Comparison of ENCODE assay signal across 14 cellular contexts in the genomic region with DNA sequence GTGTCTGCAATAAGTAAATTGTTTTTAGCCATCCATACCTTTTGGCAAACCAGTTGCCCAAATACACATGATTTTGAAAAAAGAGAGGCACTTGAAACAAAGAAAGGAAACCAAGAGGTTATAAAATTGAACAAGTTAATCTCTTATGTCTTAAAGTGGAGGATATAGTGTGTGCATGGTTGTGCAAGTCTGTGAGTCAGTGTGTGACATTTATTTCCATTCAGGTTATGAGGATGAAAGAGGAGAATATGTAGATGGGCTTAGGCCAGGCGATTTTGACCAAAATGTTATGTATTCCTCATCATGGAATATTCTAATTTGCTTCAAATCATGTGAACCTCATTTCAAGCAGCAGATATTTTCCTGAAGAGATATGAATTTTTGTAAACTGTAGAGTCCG.
A peak's percentile ranks its signal among the peaks of the same experiment; 100 is the strongest.
DNase-seq lines count a peak whose midpoint lies in the region; ATAC-seq and TF ChIP-seq lines count a peak whose summit lies in the region.
"Had no signal": no experiment of that assay in that cellular context is flagged by ENCODE, and none has a peak within 500 bp of the region (broad histone marks: within the 10 kb centered on the region; RNA-seq: fewer than 3 reads in every experiment).

No MANE protein-coding gene starts in this region.

- H3K9me3 Mint-ChIP-seq in Caco-2 (ENCODE audit: unreplicated experiment): no peaks in the 10 kb centered on the region

- no peak overlapping the region for H3K27ac Mint-ChIP-seq in Caco-2 (ENCODE audit: unreplicated experiment)
- H3K27ac Mint-ChIP-seq: activated CD4-positive, alpha-beta T cell treated with anti-CD3 and anti-CD28 coated beads, Interleukin-2, amount 10 ng/mL, durations not matched to agents 7 days and 5 days; stimulated activated effector memory CD8-positive, alpha-beta T cell treated with anti-CD3 and anti-CD28 coated beads, Interleukin-12 subunit alpha, Interleukin-12 subunit beta, amount 100 ng/mL, for 72 hours had no signal

- no peak overlapping the region for H3K4me3 ChIP-seq in right atrium auricular region
- no peak overlapping the region for H3K4me3 ChIP-seq in fibroblast of pulmonary artery (replicated peaks; ENCODE audit: low read depth, low read length)
- peak overlapping the region; percentile 15 to 27 (median 18) for H3K4me3 ChIP-seq in gastrocnemius medialis
- no peak overlapping the region for H3K4me3 ChIP-seq in Caco-2 (ENCODE audit: low read depth, low read length)
- H3K4me3 ChIP-seq: K562 had no signal

- ATAC-seq in gastrocnemius medialis: no peak
- ATAC-seq: K562; stimulated activated effector memory CD8-positive, alpha-beta T cell treated with anti-CD3 and anti-CD28 coated beads, Interleukin-12 subunit alpha, Interleukin-12 subunit beta, amount 100 ng/mL, for 72 hours had no signal

- H3K27ac ChIP-seq in right atrium auricular region (peak overlapping the region; percentile 9 to 76), gastrocnemius medialis (peak overlapping the region; percentile 92 to 98 (median 94))

- H3K36me3 ChIP-seq in right atrium auricular region: no peaks in the 10 kb centered on the region
- H3K36me3 ChIP-seq in gastrocnemius medialis: no peaks in the 10 kb centered on the region
- H3K36me3 ChIP-seq in Caco-2 (ENCODE audit: control insufficient read depth, insufficient read depth, low read length): no peaks in the 10 kb centered on the region

- no peak for TF ChIP-seq POLR2A in gastrocnemius medialis (IDR thresholded peaks at IDR 0.05)

- no peaks in the 10 kb centered on the region for H3K27me3 ChIP-seq in right atrium auricular region
- no peaks in the 10 kb centered on the region for H3K27me3 ChIP-seq in gastrocnemius medialis
- H3K27me3 ChIP-seq in Caco-2 (replicated peaks; ENCODE audit: control insufficient read depth, insufficient read depth, low read length): no peaks in the 10 kb centered on the region

- no TSS peak for BruUV-seq in Caco-2 (replicated peaks; lab: Mats Ljungman, UMichigan)

- CTCF ChIA-PET in Caco-2 (lab: Charles Lee): no interaction called here

- H3K27me3 Mint-ChIP-seq in Caco-2 (ENCODE audit: insufficient read depth, unreplicated experiment): no peaks in the 10 kb centered on the region

- no peak for DNase-seq in right atrium auricular region (ENCODE audit: low spot score)
- no peak for DNase-seq in cardiac septum (ENCODE audit: low spot score)
- DNase-seq in fibroblast of pulmonary artery (ENCODE audit: low read depth): peak; percentile 39
- DNase-seq in gastrocnemius medialis: no peak
- DNase-seq in T-helper 9 cell: no peak
- DNase-seq in Caco-2: no peak
- DNase-seq in A172 (ENCODE audit: low spot score): no peak
- DNase-seq in DMS114 treated with DMSO at 0.1 percent for 48 hours (lab: John Stamatoyannopoulos, UW; ENCODE audit: unreplicated experiment): no peak
- DNase-seq: activated CD4-positive, alpha-beta T cell treated with anti-CD3 and anti-CD28 coated beads, Interleukin-2, amount 10 ng/mL, durations not matched to agents 7 days and 5 days; activated T-cell treated with anti-CD3 and anti-CD28 coated beads, Interleukin-2, amount 50 U/mL, for 1 hour; NCI-H1436; T1000 had no signal

- no peaks in the 10 kb centered on the region for H3K36me3 Mint-ChIP-seq in Caco-2 (ENCODE audit: insufficient read depth, unreplicated experiment)

- H3K4me1 ChIP-seq in right atrium auricular region: peaks cover 0 to 19% of the 10 kb centered on the region in 2 donors
- peaks cover 72 to 77% of the 10 kb centered on the region in 2 donors for H3K4me1 ChIP-seq in gastrocnemius medialis
- peaks cover 55% of the 10 kb centered on the region for H3K4me1 ChIP-seq in Caco-2

- H3K4me1 Mint-ChIP-seq in Caco-2 (ENCODE audit: low read depth, unreplicated experiment): peaks cover 32% of the 10 kb centered on the region

- no peaks in the 10 kb centered on the region for H3K9me3 ChIP-seq in right atrium auricular region
- H3K9me3 ChIP-seq in gastrocnemius medialis: no peaks in the 10 kb centered on the region
- H3K9me3 ChIP-seq in Caco-2: no peaks in the 10 kb centered on the region

- POLR2A ChIA-PET in Caco-2 (lab: Charles Lee): no interaction called here

- TF ChIP-seq CTCF in right atrium auricular region (IDR thresholded peaks at IDR 0.05) (no peak), fibroblast of pulmonary artery (IDR thresholded peaks at IDR 0.05; ENCODE audit: low read length, missing control alignments) (no peak), gastrocnemius medialis (IDR thresholded peaks at IDR 0.05 in 4 of 5, conservative IDR thresholded peaks at IDR 0.05 in 1 of 5) (no peak), Caco-2 (IDR thresholded peaks at IDR 0.05; ENCODE audit: insufficient read depth in 1 of 2, low read depth in 1 of 2, low read length in 1 of 2, severe bottlenecking in 1 of 2, unreplicated experiment in 1 of 2) (no peak)

- in situ Hi-C loops in gastrocnemius medialis (cut with MboI; ENCODE audit: low sequenced_read_pairs in 4 of 4): loop anchor here in 1 of 4 donors (10.0 kb wide), 1 partner anchor 521 kb away; no protein-coding TSS in a partner anchor

- H3K4me3 Mint-ChIP-seq in Caco-2 (ENCODE audit: unreplicated experiment): no peak overlapping the region
- H3K4me3 Mint-ChIP-seq: activated CD4-positive, alpha-beta T cell treated with anti-CD3 and anti-CD28 coated beads, Interleukin-2, amount 10 ng/mL, durations not matched to agents 7 days and 5 days; stimulated activated effector memory CD8-positive, alpha-beta T cell treated with anti-CD3 and anti-CD28 coated beads, Interleukin-12 subunit alpha, Interleukin-12 subunit beta, amount 100 ng/mL, for 72 hours had no signal

- intact Hi-C loops in cardiac septum (cut with DNase I) (no loop called here), gastrocnemius medialis (cut with DNase I; ENCODE audit: low total_unique reads) (loop anchor here (2.0 to 5.0 kb wide), 2 partner anchors 15 to 518 kb away; no protein-coding TSS in a partner anchor), Caco-2 (cut with micrococcal nuclease; ENCODE audit: unreplicated experiment) (no loop called here)

Comparison
In these comparisons a context has a peak if more than half of its experiments do, and no peak if none do; other contexts are left out.
1. H3K4me3 ChIP-seq: peak in gastrocnemius medialis (4 of 4); none in right atrium auricular region (0 of 2), fibroblast of pulmonary artery (single experiment) and Caco-2 (single experiment).